In the genomic region with DNA sequence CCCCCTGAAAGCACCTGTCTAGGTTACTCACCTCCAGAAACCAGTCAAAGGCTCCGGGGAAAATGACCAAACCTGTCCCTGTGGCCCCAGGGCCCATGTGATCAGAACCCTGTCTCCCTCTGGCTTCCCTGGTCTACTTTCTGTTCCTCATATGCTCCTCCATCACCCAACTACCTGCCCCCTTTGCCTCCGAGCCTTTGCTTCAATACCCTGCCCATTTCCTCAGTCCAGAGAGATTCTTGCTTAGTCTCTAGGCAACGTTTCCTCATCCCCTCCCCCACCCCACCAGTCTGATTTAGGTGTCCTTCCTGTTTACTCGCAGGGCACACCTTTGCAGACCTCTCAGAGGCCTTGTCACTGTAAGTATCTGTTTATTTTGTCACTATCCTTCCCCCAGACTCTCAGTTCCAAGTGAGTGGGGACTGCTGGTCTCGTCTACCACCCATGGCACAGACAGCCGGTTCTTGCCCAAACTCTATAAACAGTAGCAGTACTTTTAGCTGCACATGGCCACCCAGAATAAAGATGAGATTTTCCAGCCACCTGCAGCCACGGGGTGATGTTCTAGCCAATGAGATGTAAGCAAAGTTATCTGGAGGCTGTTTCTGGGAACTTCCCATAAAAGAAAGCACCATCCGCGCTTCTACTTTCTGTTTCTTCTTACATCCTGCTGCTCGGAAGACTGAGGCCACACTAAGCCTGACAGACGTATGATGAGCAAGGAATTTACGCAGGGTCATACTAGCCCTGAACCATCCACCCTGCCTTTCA, we compare ENCODE assay signal across 8 cellular contexts. TPM values are rescaled to one million over a fixed set of nuclear protein-coding genes. Genes with fewer than 3 reads are reported as not detected.
DNase-seq lines count a peak whose midpoint lies in the region; ATAC-seq and TF ChIP-seq lines count a peak whose summit lies in the region.

No MANE protein-coding gene starts in this region.

- TF ChIP-seq CTCF in omental fat pad (IDR thresholded peaks at IDR 0.05), result no peak

- ATAC-seq in GM18858 (IDR thresholded peaks at IDR 0.05; ENCODE audit: unreplicated experiment) (peak; percentile 60), HG02870 (IDR thresholded peaks at IDR 0.05; ENCODE audit: unreplicated experiment) (peak; percentile 74), omental fat pad (ENCODE audit: low FRiP score) (no peak)

- peak; percentile 67 for DNase-seq in T follicular helper cell (ENCODE audit: low read depth)
- DNase-seq in activated naive CD8-positive, alpha-beta T cell treated with anti-CD3 and anti-CD28 coated beads, Interleukin-2, amount 50 U/mL, for 16 hours (ENCODE audit: low read depth, low spot score), result peak; percentile 34
- peak; percentile 32 to 51 for DNase-seq in stimulated activated CD4-positive, alpha-beta T cell treated with anti-CD3 and anti-CD28 coated beads, Interleukin-12 subunit alpha, Interleukin-12 subunit beta, amount 100 ng/mL, for 24 hours (ENCODE audit: low read depth in 2 of 2)
- DNase-seq in omental fat pad (ENCODE audit: low spot score), result no peak
- DNase-seq in SK-N-DZ (ENCODE audit: low spot score), result no peak
- DNase-seq in NCI-H2171 treated with DMSO at 0.1 percent for 48 hours (lab: John Stamatoyannopoulos, UW), result no peak

RNA-seq across cellular contexts. Expression of gene ELOVL5, which starts 13.3 kb away (rescaled TPM):
- 100 to 1,000 TPM; 125 to 251 (median 186) TPM for total RNA-seq in omental fat pad
- polyA plus RNA-seq in SK-N-DZ (2014; cell fraction: cytosol; rRNA removed), result 71.9 and 82.3 TPM in 2 replicates
- 126 and 134 TPM in 2 replicates for polyA plus RNA-seq in SK-N-DZ (2014; cell fraction: nucleus; rRNA removed)

Comparison
In these comparisons a context has a peak if more than half of its experiments do, and no peak if none do; other contexts are left out.
1. DNase-seq: peak in T follicular helper cell (single experiment), activated naive CD8-positive, alpha-beta T cell treated with anti-CD3 and anti-CD28 coated beads, Interleukin-2, amount 50 U/mL, for 16 hours (single experiment) and stimulated activated CD4-positive, alpha-beta T cell treated with anti-CD3 and anti-CD28 coated beads, Interleukin-12 subunit alpha, Interleukin-12 subunit beta, amount 100 ng/mL, for 24 hours (2 of 2); none in omental fat pad (single experiment), SK-N-DZ (single experiment) and NCI-H2171 treated with DMSO at 0.1 percent for 48 hours (single experiment).